8 cellular contexts compared by ENCODE assay signal in genomic region chr17:48678141-48678971, GRCh38. TPM values are rescaled to one million over a fixed set of nuclear protein-coding genes. Genes with fewer than 3 reads are reported as not detected.
DNase-seq lines count a peak whose midpoint lies in the region; ATAC-seq and TF ChIP-seq lines count a peak whose summit lies in the region.

No MANE protein-coding gene starts in this region.

- intact Hi-C loops in gastrocnemius medialis (cut with DNase I; ENCODE audit: low total_unique reads): loop anchor here (5.0 kb wide), 1 partner anchor 354 kb away; no protein-coding TSS in a partner anchor

- peaks cover 0 to 4% of the 10 kb centered on the region in 2 donors for H3K4me1 ChIP-seq in gastrocnemius medialis

- peaks cover 5 to 20% (median 10%) of the 10 kb centered on the region in 3 donors for H3K27me3 ChIP-seq in gastrocnemius medialis

- in situ Hi-C loops in ACHN (cut with HindIII; ENCODE audit: low pct_ligation_motif_present, low pct_unique_long_range_greater_than_20kb, low sequenced_read_pairs) (no loop called here), gastrocnemius medialis (cut with MboI; ENCODE audit: low sequenced_read_pairs in 4 of 4) (loop anchor here in 3 of 4 donors (5.0 to 10.0 kb wide), 3 partner anchors 106 to 206 kb away; no protein-coding TSS in a partner anchor)

- TF ChIP-seq CTCF in gastrocnemius medialis (IDR thresholded peaks at IDR 0.05 in 4 of 5, conservative IDR thresholded peaks at IDR 0.05 in 1 of 5): peak; percentile 64 to 93 (median 84)

- H3K9me3 ChIP-seq in gastrocnemius medialis: no peaks in the 10 kb centered on the region

- ATAC-seq in GM19035 (IDR thresholded peaks at IDR 0.05; ENCODE audit: unreplicated experiment) (peak; percentile 69), gastrocnemius medialis (peak; percentile 39 to 71), GM19397 (IDR thresholded peaks at IDR 0.05; ENCODE audit: unreplicated experiment) (no peak)

- DNase-seq in ACHN: peak; percentile 76
- DNase-seq in NCI-H1092 (lab: John Stamatoyannopoulos, UW): peak; percentile 42
- peak; percentile 67 for DNase-seq in T-helper 9 cell
- DNase-seq in anterior cingulate cortex (lab: John Stamatoyannopoulos, UW): peak in 46 of 58 donors; percentile 1 to 56 (median 17)
- peak in 37 of 51 donors; percentile 0 to 66 (median 16) for DNase-seq in hypothalamus (lab: John Stamatoyannopoulos, UW)
- peak; percentile 7 to 29 for DNase-seq in gastrocnemius medialis

- no peaks in the 10 kb centered on the region for H3K36me3 ChIP-seq in gastrocnemius medialis

- no peak overlapping the region for H3K4me3 ChIP-seq in gastrocnemius medialis

- no peak for TF ChIP-seq POLR2A in gastrocnemius medialis (IDR thresholded peaks at IDR 0.05)

- H3K27ac ChIP-seq in gastrocnemius medialis: no peak overlapping the region

RNA-seq across cellular contexts. Expression of gene PRAC1, which starts 44.0 kb away (rescaled TPM):
- total RNA-seq in gastrocnemius medialis: not detected

RNA-seq across cellular contexts. Expression of gene PRAC2, which starts 44.6 kb away (rescaled TPM):
- total RNA-seq in gastrocnemius medialis: not detected

RNA-seq across cellular contexts. Expression of gene HOXB13, which starts 50.2 kb away (rescaled TPM):
- not detected for total RNA-seq in gastrocnemius medialis

RNA-seq across cellular contexts. Expression of gene HOXB9, which starts 52.2 kb away (rescaled TPM):
- total RNA-seq in gastrocnemius medialis: not detected

Comparison
In these comparisons a context has a peak if more than half of its experiments do, and no peak if none do; other contexts are left out.
1. DNase-seq: peak in every context shown above with its lines; median percentile 76 in ACHN; 67 in T-helper 9 cell; 42 in NCI-H1092; 18 in gastrocnemius medialis; 17 in anterior cingulate cortex; 16 in hypothalamus.